ENCODE assay signal across 8 cellular contexts in genomic region chr5:55535199-55535905, GRCh38. TPM values are rescaled to one million over a fixed set of nuclear protein-coding genes. Genes with fewer than 3 reads are reported as not detected.
A peak's percentile ranks its signal among the peaks of the same experiment; 100 is the strongest.
DNase-seq lines count a peak whose midpoint lies in the region; ATAC-seq and TF ChIP-seq lines count a peak whose summit lies in the region.

No MANE protein-coding gene starts in this region.

- peak overlapping the region; percentile 40 to 92 (median 84) for H3K27ac Mint-ChIP-seq in immature natural killer cell
- peak overlapping the region; percentile 97 for H3K27ac Mint-ChIP-seq in stimulated activated naive B cell treated with anti-CD40 and anti-IgM and Interleukin-4, amounts not matched to agents 10 μg/mL and 1 μg/mL and 100 μg/mL, for 72 hours

- H3K36me3 Mint-ChIP-seq in immature natural killer cell: no peaks in the 10 kb centered on the region
- H3K36me3 Mint-ChIP-seq in stimulated activated naive B cell treated with anti-CD40 and anti-IgM and Interleukin-4, amounts not matched to agents 10 μg/mL and 1 μg/mL and 100 μg/mL, for 72 hours: peaks cover 3% of the 10 kb centered on the region in 2 donors

- in situ Hi-C loops in ACHN (cut with HindIII; ENCODE audit: low pct_ligation_motif_present, low pct_unique_long_range_greater_than_20kb, low sequenced_read_pairs): no loop called here

- TF ChIP-seq CTCF in HL-60 (IDR thresholded peaks at IDR 0.05; ENCODE audit: insufficient read depth, low read length): no peak

- no peaks in the 10 kb centered on the region for H3K27me3 ChIP-seq in HL-60 (ENCODE audit: insufficient read depth, poor library complexity, severe bottlenecking)

- peak overlapping the region; percentile 75 for H3K4me3 ChIP-seq in HL-60 (replicated peaks; ENCODE audit: insufficient read depth, low read length)

- H3K27me3 Mint-ChIP-seq in immature natural killer cell (ENCODE audit: low read depth in 3 of 3): peaks cover 0 to 12% (median 5%) of the 10 kb centered on the region in 3 donors
- H3K27me3 Mint-ChIP-seq in stimulated activated naive B cell treated with anti-CD40 and anti-IgM and Interleukin-4, amounts not matched to agents 10 μg/mL and 1 μg/mL and 100 μg/mL, for 72 hours: no peaks in the 10 kb centered on the region

- DNase-seq in ACHN (peak; percentile 6), HL-60 (ENCODE audit: low read depth in 1 of 2, low spot score in 1 of 2) (no peak), immature natural killer cell (no peak), putamen (ENCODE audit: low spot score) (no peak), KG1 (lab: John Stamatoyannopoulos, UW) (no peak)
- no peak for DNase-seq in stimulated activated naive B cell treated with anti-CD40 and anti-IgM and Interleukin-4, amounts not matched to agents 10 μg/mL and 1 μg/mL and 100 μg/mL, for 72 hours

- peaks cover 14 to 19% of the 10 kb centered on the region in 2 donors for H3K4me1 Mint-ChIP-seq in immature natural killer cell
- peaks cover 16 to 21% of the 10 kb centered on the region in 2 donors for H3K4me1 Mint-ChIP-seq in stimulated activated naive B cell treated with anti-CD40 and anti-IgM and Interleukin-4, amounts not matched to agents 10 μg/mL and 1 μg/mL and 100 μg/mL, for 72 hours

- no peak overlapping the region for H3K27ac ChIP-seq in HL-60 (replicated peaks)
- H3K27ac ChIP-seq in angular gyrus (ENCODE audit: low read depth, low read length): peak overlapping the region; percentile 98

- ATAC-seq in GM19025 (IDR thresholded peaks at IDR 0.05; ENCODE audit: low read depth, unreplicated experiment): peak; percentile 3
- peak; percentile 12 to 14 for ATAC-seq in stimulated activated naive B cell treated with anti-CD40 and anti-IgM and Interleukin-4, amounts not matched to agents 10 μg/mL and 1 μg/mL and 100 μg/mL, for 72 hours (replicated peaks)

- H3K9me3 Mint-ChIP-seq in immature natural killer cell: no peaks in the 10 kb centered on the region
- H3K9me3 Mint-ChIP-seq in stimulated activated naive B cell treated with anti-CD40 and anti-IgM and Interleukin-4, amounts not matched to agents 10 μg/mL and 1 μg/mL and 100 μg/mL, for 72 hours: no peaks in the 10 kb centered on the region

- peak overlapping the region; percentile 77 to 98 (median 92) for H3K4me3 Mint-ChIP-seq in immature natural killer cell
- H3K4me3 Mint-ChIP-seq in stimulated activated naive B cell treated with anti-CD40 and anti-IgM and Interleukin-4, amounts not matched to agents 10 μg/mL and 1 μg/mL and 100 μg/mL, for 72 hours: peak overlapping the region; percentile 91 to 93

RNA-seq across cellular contexts. Expression of gene PLPP1, which starts 0.6 kb away (rescaled TPM):
- polyA plus RNA-seq in immature natural killer cell: 1 to 10 TPM; 2.2 to 9.8 (median 3.4) TPM
